Comparison of ENCODE assay signal across 2 cellular contexts in the genomic region with DNA sequence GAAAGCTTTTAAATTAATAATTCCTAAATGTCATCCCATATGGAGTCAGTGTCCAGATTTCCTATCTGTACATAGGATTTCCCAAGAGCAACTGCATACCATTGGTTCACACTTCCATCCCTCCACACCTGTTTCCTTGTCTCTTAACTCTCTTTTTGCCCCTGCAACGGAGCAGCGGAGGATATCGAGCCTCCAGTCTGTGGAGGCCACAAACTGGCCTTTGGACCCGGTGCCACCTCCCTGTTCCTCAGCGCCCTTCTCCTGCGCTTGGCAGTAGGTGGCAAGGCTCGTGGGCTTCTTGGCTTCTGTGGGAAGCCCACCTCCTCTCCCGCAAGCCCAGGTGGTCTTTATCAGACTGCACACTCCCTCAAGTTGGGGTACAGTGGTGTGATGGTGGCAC.
TF ChIP-seq lines count a peak whose summit lies in the region.

No MANE protein-coding gene starts in this region.

TF ChIP-seq in HepG2, 621 proteins besides CTCF, POLR2A, EP300 and RAD21 (continues in another document):
- TF ChIP-seq SNAPC4 (CRISPR knock-in tag; IDR thresholded peaks at IDR 0.05) (no peak), SUZ12 (IDR thresholded peaks at IDR 0.05; ENCODE audit: low read depth, low read length) (no peak), HDAC6 (IDR thresholded peaks at IDR 0.05; ENCODE audit: low read depth, low read length) (no peak), TERF1 (CRISPR knock-in tag; IDR thresholded peaks at IDR 0.05) (no peak), POGK (CRISPR knock-in tag; conservative IDR thresholded peaks at IDR 0.05) (no peak), ZNF138 (CRISPR knock-in tag; IDR thresholded peaks at IDR 0.05; ENCODE audit: low read depth) (no peak), PTBP1 (IDR thresholded peaks at IDR 0.05; ENCODE audit: low read depth, low read length, poor library complexity, severe bottlenecking) (no peak), SMAD1 (CRISPR knock-in tag; IDR thresholded peaks at IDR 0.05; ENCODE audit: borderline replicate concordance, low read depth) (no peak), ZNF557 (CRISPR knock-in tag; IDR thresholded peaks at IDR 0.05) (no peak), HIVEP1 (CRISPR knock-in tag; IDR thresholded peaks at IDR 0.05) (no peak)
- TF ChIP-seq, protein P1, sequence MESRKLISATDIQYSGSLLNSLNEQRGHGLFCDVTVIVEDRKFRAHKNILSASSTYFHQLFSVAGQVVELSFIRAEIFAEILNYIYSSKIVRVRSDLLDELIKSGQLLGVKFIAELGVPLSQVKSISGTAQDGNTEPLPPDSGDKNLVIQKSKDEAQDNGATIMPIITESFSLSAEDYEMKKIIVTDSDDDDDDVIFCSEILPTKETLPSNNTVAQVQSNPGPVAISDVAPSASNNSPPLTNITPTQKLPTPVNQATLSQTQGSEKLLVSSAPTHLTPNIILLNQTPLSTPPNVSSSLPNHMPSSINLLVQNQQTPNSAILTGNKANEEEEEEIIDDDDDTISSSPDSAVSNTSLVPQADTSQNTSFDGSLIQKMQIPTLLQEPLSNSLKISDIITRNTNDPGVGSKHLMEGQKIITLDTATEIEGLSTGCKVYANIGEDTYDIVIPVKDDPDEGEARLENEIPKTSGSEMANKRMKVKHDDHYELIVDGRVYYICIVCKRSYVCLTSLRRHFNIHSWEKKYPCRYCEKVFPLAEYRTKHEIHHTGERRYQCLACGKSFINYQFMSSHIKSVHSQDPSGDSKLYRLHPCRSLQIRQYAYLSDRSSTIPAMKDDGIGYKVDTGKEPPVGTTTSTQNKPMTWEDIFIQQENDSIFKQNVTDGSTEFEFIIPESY (CRISPR knock-in tag; IDR thresholded peaks at IDR 0.05), result 0 out of 2 replicates have a peak, but pooled peaks have one; percentile 18
- TF ChIP-seq, protein P2, sequence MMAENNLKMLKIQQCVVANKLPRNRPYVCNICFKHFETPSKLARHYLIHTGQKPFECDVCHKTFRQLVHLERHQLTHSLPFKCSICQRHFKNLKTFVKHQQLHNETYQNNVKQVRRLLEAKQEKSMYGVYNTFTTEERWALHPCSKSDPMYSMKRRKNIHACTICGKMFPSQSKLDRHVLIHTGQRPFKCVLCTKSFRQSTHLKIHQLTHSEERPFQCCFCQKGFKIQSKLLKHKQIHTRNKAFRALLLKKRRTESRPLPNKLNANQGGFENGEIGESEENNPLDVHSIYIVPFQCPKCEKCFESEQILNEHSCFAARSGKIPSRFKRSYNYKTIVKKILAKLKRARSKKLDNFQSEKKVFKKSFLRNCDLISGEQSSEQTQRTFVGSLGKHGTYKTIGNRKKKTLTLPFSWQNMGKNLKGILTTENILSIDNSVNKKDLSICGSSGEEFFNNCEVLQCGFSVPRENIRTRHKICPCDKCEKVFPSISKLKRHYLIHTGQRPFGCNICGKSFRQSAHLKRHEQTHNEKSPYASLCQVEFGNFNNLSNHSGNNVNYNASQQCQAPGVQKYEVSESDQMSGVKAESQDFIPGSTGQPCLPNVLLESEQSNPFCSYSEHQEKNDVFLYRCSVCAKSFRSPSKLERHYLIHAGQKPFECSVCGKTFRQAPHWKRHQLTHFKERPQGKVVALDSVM (CRISPR knock-in tag; IDR thresholded peaks at IDR 0.05), result peak; percentile 89

TF ChIP-seq in H1, 55 proteins besides CTCF, POLR2A, EP300 and RAD21:
- TF ChIP-seq SIN3A (conservative IDR thresholded peaks at IDR 0.05 in 1 of 2, IDR thresholded peaks at IDR 0.05 in 1 of 2; ENCODE audit: low read depth in 1 of 2, low read length in 2 of 2), result no peak
- no peak for TF ChIP-seq RXRA (IDR thresholded peaks at IDR 0.05; ENCODE audit: insufficient read depth, low read depth, low read length)
- TF ChIP-seq SIRT6 (IDR thresholded peaks at IDR 0.05; ENCODE audit: low read length), result no peak
- no peak for TF ChIP-seq POU5F1 (IDR thresholded peaks at IDR 0.05; ENCODE audit: low read depth, low read length)
- no peak for TF ChIP-seq SP1 (IDR thresholded peaks at IDR 0.05; ENCODE audit: low read depth, low read length)
